In the genomic region with DNA sequence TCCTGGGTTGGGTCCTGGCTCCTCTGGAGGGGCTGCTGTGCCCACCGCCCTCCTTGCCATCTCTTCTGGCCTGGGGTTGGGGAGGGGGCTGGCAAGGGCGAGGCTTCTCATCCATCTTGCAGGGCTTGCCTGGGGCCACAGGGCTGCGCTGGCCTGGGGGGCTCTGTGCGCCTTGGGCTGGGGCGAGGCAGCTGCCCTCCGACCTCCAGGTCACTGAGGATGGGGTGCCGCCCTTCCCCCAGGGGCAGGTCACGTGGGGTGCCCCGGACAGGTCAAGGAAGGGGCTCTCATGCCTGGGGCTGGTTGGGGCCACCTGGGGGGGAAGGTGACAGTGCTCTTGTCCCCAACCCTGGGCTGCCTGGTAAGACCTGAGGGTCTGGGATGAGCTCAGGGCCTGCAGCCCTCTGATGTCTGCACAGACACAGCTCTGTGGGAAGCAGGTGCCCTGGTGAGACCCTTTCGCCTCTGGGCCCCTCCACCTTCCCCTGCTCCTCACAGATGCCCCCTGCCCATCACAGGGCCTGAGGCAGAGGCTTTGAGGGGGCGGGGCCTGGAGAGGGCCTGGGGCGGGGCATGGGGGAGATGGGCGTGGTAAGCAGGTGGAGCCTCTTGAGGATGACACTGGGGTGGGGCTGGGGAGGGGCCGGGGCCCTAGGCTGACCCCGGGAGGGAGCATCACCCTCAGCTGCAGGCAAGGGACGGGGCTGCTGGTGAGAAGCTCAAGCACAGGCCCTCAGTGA, we compare ENCODE assay signal across 1 cellular context.
TF ChIP-seq lines count a peak whose summit lies in the region.

No MANE protein-coding gene starts in this region.

TF ChIP-seq in WTC11, 78 proteins besides CTCF, POLR2A, EP300 and RAD21 (continued from another document):
- TF ChIP-seq, protein P1, sequence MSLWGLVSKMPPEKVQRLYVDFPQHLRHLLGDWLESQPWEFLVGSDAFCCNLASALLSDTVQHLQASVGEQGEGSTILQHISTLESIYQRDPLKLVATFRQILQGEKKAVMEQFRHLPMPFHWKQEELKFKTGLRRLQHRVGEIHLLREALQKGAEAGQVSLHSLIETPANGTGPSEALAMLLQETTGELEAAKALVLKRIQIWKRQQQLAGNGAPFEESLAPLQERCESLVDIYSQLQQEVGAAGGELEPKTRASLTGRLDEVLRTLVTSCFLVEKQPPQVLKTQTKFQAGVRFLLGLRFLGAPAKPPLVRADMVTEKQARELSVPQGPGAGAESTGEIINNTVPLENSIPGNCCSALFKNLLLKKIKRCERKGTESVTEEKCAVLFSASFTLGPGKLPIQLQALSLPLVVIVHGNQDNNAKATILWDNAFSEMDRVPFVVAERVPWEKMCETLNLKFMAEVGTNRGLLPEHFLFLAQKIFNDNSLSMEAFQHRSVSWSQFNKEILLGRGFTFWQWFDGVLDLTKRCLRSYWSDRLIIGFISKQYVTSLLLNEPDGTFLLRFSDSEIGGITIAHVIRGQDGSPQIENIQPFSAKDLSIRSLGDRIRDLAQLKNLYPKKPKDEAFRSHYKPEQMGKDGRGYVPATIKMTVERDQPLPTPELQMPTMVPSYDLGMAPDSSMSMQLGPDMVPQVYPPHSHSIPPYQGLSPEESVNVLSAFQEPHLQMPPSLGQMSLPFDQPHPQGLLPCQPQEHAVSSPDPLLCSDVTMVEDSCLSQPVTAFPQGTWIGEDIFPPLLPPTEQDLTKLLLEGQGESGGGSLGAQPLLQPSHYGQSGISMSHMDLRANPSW (CRISPR knock-in tag; conservative IDR thresholded peaks at IDR 0.05; ENCODE audit: low read depth) = no peak
- no peak for TF ChIP-seq MXD4 (CRISPR knock-in tag; IDR thresholded peaks at IDR 0.05; ENCODE audit: borderline replicate concordance)
- TF ChIP-seq KAT7 (CRISPR knock-in tag; IDR thresholded peaks at IDR 0.05; ENCODE audit: borderline replicate concordance) = no peak
- TF ChIP-seq, protein P2, sequence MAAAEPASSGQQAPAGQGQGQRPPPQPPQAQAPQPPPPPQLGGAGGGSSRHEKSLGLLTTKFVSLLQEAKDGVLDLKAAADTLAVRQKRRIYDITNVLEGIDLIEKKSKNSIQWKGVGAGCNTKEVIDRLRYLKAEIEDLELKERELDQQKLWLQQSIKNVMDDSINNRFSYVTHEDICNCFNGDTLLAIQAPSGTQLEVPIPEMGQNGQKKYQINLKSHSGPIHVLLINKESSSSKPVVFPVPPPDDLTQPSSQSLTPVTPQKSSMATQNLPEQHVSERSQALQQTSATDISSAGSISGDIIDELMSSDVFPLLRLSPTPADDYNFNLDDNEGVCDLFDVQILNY (CRISPR knock-in tag; IDR thresholded peaks at IDR 0.05) = no peak
- TF ChIP-seq, protein P3, sequence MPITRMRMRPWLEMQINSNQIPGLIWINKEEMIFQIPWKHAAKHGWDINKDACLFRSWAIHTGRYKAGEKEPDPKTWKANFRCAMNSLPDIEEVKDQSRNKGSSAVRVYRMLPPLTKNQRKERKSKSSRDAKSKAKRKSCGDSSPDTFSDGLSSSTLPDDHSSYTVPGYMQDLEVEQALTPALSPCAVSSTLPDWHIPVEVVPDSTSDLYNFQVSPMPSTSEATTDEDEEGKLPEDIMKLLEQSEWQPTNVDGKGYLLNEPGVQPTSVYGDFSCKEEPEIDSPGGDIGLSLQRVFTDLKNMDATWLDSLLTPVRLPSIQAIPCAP (CRISPR knock-in tag; IDR thresholded peaks at IDR 0.05) = no peak
- TF ChIP-seq, protein P4, sequence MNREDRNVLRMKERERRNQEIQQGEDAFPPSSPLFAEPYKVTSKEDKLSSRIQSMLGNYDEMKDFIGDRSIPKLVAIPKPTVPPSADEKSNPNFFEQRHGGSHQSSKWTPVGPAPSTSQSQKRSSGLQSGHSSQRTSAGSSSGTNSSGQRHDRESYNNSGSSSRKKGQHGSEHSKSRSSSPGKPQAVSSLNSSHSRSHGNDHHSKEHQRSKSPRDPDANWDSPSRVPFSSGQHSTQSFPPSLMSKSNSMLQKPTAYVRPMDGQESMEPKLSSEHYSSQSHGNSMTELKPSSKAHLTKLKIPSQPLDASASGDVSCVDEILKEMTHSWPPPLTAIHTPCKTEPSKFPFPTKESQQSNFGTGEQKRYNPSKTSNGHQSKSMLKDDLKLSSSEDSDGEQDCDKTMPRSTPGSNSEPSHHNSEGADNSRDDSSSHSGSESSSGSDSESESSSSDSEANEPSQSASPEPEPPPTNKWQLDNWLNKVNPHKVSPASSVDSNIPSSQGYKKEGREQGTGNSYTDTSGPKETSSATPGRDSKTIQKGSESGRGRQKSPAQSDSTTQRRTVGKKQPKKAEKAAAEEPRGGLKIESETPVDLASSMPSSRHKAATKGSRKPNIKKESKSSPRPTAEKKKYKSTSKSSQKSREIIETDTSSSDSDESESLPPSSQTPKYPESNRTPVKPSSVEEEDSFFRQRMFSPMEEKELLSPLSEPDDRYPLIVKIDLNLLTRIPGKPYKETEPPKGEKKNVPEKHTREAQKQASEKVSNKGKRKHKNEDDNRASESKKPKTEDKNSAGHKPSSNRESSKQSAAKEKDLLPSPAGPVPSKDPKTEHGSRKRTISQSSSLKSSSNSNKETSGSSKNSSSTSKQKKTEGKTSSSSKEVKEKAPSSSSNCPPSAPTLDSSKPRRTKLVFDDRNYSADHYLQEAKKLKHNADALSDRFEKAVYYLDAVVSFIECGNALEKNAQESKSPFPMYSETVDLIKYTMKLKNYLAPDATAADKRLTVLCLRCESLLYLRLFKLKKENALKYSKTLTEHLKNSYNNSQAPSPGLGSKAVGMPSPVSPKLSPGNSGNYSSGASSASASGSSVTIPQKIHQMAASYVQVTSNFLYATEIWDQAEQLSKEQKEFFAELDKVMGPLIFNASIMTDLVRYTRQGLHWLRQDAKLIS (CRISPR knock-in tag; IDR thresholded peaks at IDR 0.05; ENCODE audit: borderline replicate concordance) = no peak
- TF ChIP-seq JAZF1 (CRISPR knock-in tag; IDR thresholded peaks at IDR 0.05) = no peak
